Comparison of ENCODE assay signal across 19 cellular contexts in the genomic region with DNA sequence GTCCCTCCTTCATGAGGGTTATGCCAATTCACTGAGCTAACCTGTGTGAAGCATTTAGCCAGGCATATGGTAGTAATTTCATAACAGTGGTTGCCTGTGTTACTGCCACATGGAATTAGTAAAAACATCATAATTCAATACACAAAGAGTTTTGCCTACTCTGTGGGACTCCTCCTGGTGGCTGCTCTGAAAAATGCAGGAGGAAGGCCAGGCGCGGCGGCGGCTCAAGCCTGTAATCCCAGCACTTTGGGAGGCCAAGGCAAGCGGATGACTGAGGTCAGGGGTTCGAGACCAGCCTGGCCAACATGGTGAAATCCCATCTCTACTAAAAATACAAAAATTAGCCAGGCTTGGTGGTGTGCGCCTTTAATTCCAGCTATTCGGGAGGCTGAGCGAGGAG.
DNase-seq lines count a peak whose midpoint lies in the region; ATAC-seq and TF ChIP-seq lines count a peak whose summit lies in the region.
"Had no signal": no experiment of that assay in that cellular context is flagged by ENCODE, and none has a peak within 500 bp of the region (broad histone marks: within the 10 kb centered on the region; RNA-seq: fewer than 3 reads in every experiment).

No MANE protein-coding gene starts in this region.

- ATAC-seq in HG02623 (IDR thresholded peaks at IDR 0.05; ENCODE audit: unreplicated experiment), result no peak
- no peak for ATAC-seq in HG03354 (IDR thresholded peaks at IDR 0.05; ENCODE audit: poor library complexity, severe bottlenecking, unreplicated experiment)
- ATAC-seq: body of pancreas had no signal

- no peaks in the 10 kb centered on the region for H3K4me1 Mint-ChIP-seq in chondrocyte (ENCODE audit: low read depth)

- H3K4me3 Mint-ChIP-seq in chondrocyte (ENCODE audit: unreplicated experiment), result no peak overlapping the region

- H3K27ac Mint-ChIP-seq in chondrocyte (ENCODE audit: unreplicated experiment), result no peak overlapping the region

- H3K9me3 Mint-ChIP-seq in chondrocyte (ENCODE audit: low read depth), result no peaks in the 10 kb centered on the region

- TF ChIP-seq CTCF in LNCAP (IDR thresholded peaks at IDR 0.05) (peak; percentile 37; the same call in 1 of the 2 replicates), chondrocyte (IDR thresholded peaks at IDR 0.05) (peak; percentile 47)

- no peaks in the 10 kb centered on the region for H3K36me3 Mint-ChIP-seq in chondrocyte (ENCODE audit: low read depth)

- DNase-seq in stimulated activated CD4-positive, alpha-beta T cell treated with anti-CD3 and anti-CD28 coated beads, Interleukin-15, amount 100 ng/mL, for 24 hours, result peak; percentile 2
- DNase-seq in stimulated activated CD4-positive, alpha-beta T cell treated with anti-CD3 and anti-CD28 coated beads, Interleukin-4, amount 100 ng/mL, for 24 hours, result no peak
- DNase-seq in chondrocyte (ENCODE audit: low spot score) (no peak), SK-N-DZ (ENCODE audit: low spot score) (no peak), Ammon's horn (ENCODE audit: low spot score) (no peak)
- DNase-seq: activated CD4-positive, alpha-beta T cell treated with anti-CD3 and anti-CD28 coated beads, Interleukin-2, amount 50 U/mL, for 1 hour; activated effector memory CD4-positive, alpha-beta T cell treated with Interleukin-2 at 50 U/mL for 16 hours; body of pancreas; C1 segment of cervical spinal cord; kidney; NCI-H1930; NCI-H748 treated with DMSO at 0.1 percent for 48 hours; retina; stimulated activated CD4-positive, alpha-beta T cell treated with anti-CD3 and anti-CD28 coated beads, Interleukin-4, amount 100 ng/mL, for 1 hour; stimulated activated naive CD4-positive, alpha-beta T cell; SW 1271 had no signal

- H3K27me3 Mint-ChIP-seq in chondrocyte (ENCODE audit: low read depth), result peaks cover 2% of the 10 kb centered on the region
